Comparison of ENCODE assay signal across 8 cellular contexts in the genomic region with DNA sequence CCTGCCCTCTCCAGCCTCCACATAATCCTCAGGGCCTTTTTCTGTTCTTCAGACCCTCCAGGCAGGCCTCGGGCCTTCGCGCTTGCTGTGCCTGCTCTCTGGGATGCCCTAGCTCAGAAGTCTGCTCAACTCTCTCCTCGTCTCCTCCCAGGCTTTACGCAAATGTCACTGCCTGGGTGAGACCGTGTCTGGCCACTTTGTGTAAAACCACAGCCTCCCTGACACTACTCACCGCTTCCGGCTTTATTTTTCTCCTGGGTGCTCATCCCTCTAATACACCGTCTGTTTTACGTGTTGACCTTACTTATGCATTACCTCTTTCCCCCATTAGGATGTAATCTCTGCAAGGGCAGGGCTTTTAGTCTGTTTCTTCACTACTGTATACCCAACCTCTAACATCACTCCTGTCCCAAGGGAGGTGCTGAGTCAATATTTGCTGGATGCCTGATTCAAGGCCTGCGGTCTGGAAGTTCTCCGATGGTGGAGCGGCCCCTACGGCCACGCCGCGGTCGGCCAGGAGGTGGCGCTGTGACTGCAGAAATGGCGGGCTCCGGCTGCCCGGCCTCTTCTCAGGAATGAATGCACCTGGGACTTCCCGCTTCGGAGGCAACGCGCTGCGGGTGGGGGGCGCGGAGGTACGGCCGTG. TPM values are rescaled to one million over a fixed set of nuclear protein-coding genes. Genes with fewer than 3 reads are reported as not detected.
A peak's percentile ranks its signal among the peaks of the same experiment; 100 is the strongest.
DNase-seq lines count a peak whose midpoint lies in the region; TF ChIP-seq lines count a peak whose summit lies in the region.

No MANE protein-coding gene starts in this region.

- DNase-seq in NCI-H524 (lab: John Stamatoyannopoulos, UW), result peak; percentile 17 to 63
- DNase-seq in NCI-H524 treated with DMSO at 0.1 percent for 48 hours (lab: John Stamatoyannopoulos, UW), result no peak
- DNase-seq in KG1 (lab: John Stamatoyannopoulos, UW), result peak; percentile 57
- peak; percentile 86 to 90 for DNase-seq in PC-9
- DNase-seq in activated T-helper 1 cell treated with Interleukin-2 at 50 U/mL for 16 hours (ENCODE audit: low read depth), result peak; percentile 37
- peak; percentile 99 for DNase-seq in fibroblast of mammary gland (ENCODE audit: low read depth)
- peak; percentile 46 for DNase-seq in stimulated activated naive CD4-positive, alpha-beta T cell treated with Interleukin-2 at 50 U/mL for 16 hours (lab: John Stamatoyannopoulos, UW)

- H3K4me3 Mint-ChIP-seq in nephron, result no peak overlapping the region

- CTCF ChIA-PET in PC-9 (lab: Charles Lee), result interaction anchor here (0.6 kb wide), 1 partner anchor 108 kb away, joined by 4 read pairs; no protein-coding TSS in a partner anchor

- no peaks in the 10 kb centered on the region for H4K20me1 ChIP-seq in PC-9 (ENCODE audit: insufficient read depth)

- TF ChIP-seq CTCF in PC-9 (conservative IDR thresholded peaks at IDR 0.05) (peak; percentile 100), fibroblast of mammary gland (conservative IDR thresholded peaks at IDR 0.05; ENCODE audit: control insufficient read depth, insufficient read depth, low read depth, low read length) (peak; percentile 86), nephron (IDR thresholded peaks at IDR 0.05; ENCODE audit: unreplicated experiment in 3 of 3) (peak; percentile 98)

- H3K27me3 Mint-ChIP-seq in nephron (ENCODE audit: low read depth), result peaks cover 45% of the 10 kb centered on the region

- H3K27ac Mint-ChIP-seq in nephron, result peak overlapping the region in 1 of 3 experiments; percentile 5

- H3K9me3 ChIP-seq in PC-9 (ENCODE audit: insufficient read depth, low read depth), result no peaks in the 10 kb centered on the region

- no peak overlapping the region for H3K4me3 ChIP-seq in PC-9
- H3K4me3 ChIP-seq in fibroblast of mammary gland (ENCODE audit: control insufficient read depth, low read depth, low read length), result no peak overlapping the region

- no peaks in the 10 kb centered on the region for H3K36me3 Mint-ChIP-seq in nephron (ENCODE audit: low read depth)

- no peak overlapping the region; the same call in 1 of the 2 replicates for H3K4me2 ChIP-seq in PC-9

- peaks cover 4% of the 10 kb centered on the region for H3K4me1 Mint-ChIP-seq in nephron

- H3K36me3 ChIP-seq in PC-9 (ENCODE audit: low read depth), result no peaks in the 10 kb centered on the region

- H3K9me3 Mint-ChIP-seq in nephron, result no peaks in the 10 kb centered on the region

- H3K9me2 ChIP-seq in PC-9 (ENCODE audit: insufficient read depth), result no peaks in the 10 kb centered on the region; the same call in 1 of the 2 replicates

- H3F3A ChIP-seq in PC-9 (ENCODE audit: insufficient read depth, low read depth), result no peaks in the 10 kb centered on the region; the same call in 1 of the 2 replicates

- POLR2A ChIA-PET in PC-9 (lab: Charles Lee; ENCODE audit: unreplicated experiment), result no interaction called here

- intact Hi-C loops in PC-9 (cut with micrococcal nuclease; ENCODE audit: unreplicated experiment), result loop anchor here (1.0 to 10.0 kb wide), 7 partner anchors 51 to 746 kb away; partner anchors contain the start of gene NECTIN1

- 0 out of 2 replicates have a peak, but pooled peaks cover 7% of the 10 kb centered on the region for H3K27me3 ChIP-seq in PC-9 (ENCODE audit: insufficient read depth, low read depth)

- H3K27ac ChIP-seq in PC-9, result no peak overlapping the region

- peaks cover 6% of the 10 kb centered on the region for H3K4me1 ChIP-seq in PC-9 (replicated peaks; ENCODE audit: insufficient read depth)

- BruUV-seq in PC-9 (replicated peaks; lab: Mats Ljungman, UMichigan), result no TSS peak

- H2AFZ ChIP-seq in PC-9, result no peak overlapping the region

- H3K79me2 ChIP-seq in PC-9 (ENCODE audit: low read depth), result no peaks in the 10 kb centered on the region

RNA-seq across cellular contexts. Expression of gene THY1, which starts 58.2 kb away (rescaled TPM):
- not detected in 2 replicates for total RNA-seq in PC-9 (2021)
